7 cellular contexts compared by ENCODE assay signal in genomic region chr1:154797175-154797574, GRCh38.
"Had no signal": no experiment of that assay in that cellular context is flagged by ENCODE, and none has a peak within 500 bp of the region (broad histone marks: within the 10 kb centered on the region; RNA-seq: fewer than 3 reads in every experiment).

No MANE protein-coding gene starts in this region.

- ATAC-seq: GM12878 had no signal

- H3K4me3 ChIP-seq: GM12878 had no signal

- DNase-seq: GDM1, GF-D8 had no signal

- FAIRE-seq: G401.6, GM12878, GM12891, GM18507, GM19239 had no signal
